In genomic region chr13:99042851-99043250, GRCh38 we compare ENCODE assay signal across 28 cellular contexts.
DNase-seq lines count a peak whose midpoint lies in the region; ATAC-seq, FAIRE-seq and TF ChIP-seq lines count a peak whose summit lies in the region.
"Had no signal": no experiment of that assay in that cellular context is flagged by ENCODE, and none has a peak within 500 bp of the region (broad histone marks: within the 10 kb centered on the region; RNA-seq: fewer than 3 reads in every experiment).

No MANE protein-coding gene starts in this region.

- H3K4me2 ChIP-seq in K562 (ENCODE audit: insufficient read depth, low read length), result no peak overlapping the region
- H3K4me2 ChIP-seq: GM23338, PC-9 had no signal

- no peak for DNase-seq in activated naive CD4-positive, alpha-beta T cell treated with anti-CD3 and anti-CD28 coated beads for 36 hours
- no peak for DNase-seq in H54 (ENCODE audit: insufficient read length, low spot score)
- DNase-seq in K562 (ENCODE audit: extremely low read depth in 1 of 4, low spot score in 3 of 4), result peak in 2 of 4 experiments; percentile 15 to 41
- DNase-seq in aorta, result no peak
- DNase-seq in activated T-helper 1 cell treated with anti-CD3 and anti-CD28 coated beads, Interleukin-12 subunit alpha, Interleukin-12 subunit beta, Interleukin-2, Interleukin-4 antibody, amounts not matched to agents 30 ng/mL and 10 ng/mL and 1 ng/mL, durations not matched to agents 14 hours and 24 hours and 36 hours (ENCODE audit: low spot score), result no peak
- DNase-seq in H7, result no peak
- DNase-seq: activated CD4-positive, CD25-positive, alpha-beta regulatory T cell; activated naive CD4-positive, alpha-beta T cell; activated T-cell treated with anti-CD3 and anti-CD28 coated beads, Interleukin-2, amount 50 U/mL, for 1 hour; amniotic stem cell; effector CD8-positive, alpha-beta T cell; foreskin fibroblast; head of caudate nucleus; left ventricle myocardium superior; NCI-H1092; NCI-H1694 treated with DMSO at 0.1 percent for 48 hours; NCI-H2171 treated with DMSO at 0.1 percent for 48 hours; NCI-H510A treated with DMSO at 0.1 percent for 48 hours; PC-9; SHP77; stomach had no signal

- H3K27me3 ChIP-seq in K562 (ENCODE audit: control insufficient read depth in 2 of 2, insufficient read depth in 2 of 2, low read length in 2 of 2) (no peaks in the 10 kb centered on the region), aorta (ENCODE audit: control insufficient read depth in 1 of 2, insufficient read depth in 2 of 2, low read length in 1 of 2) (no peaks in the 10 kb centered on the region), H7 (ENCODE audit: control insufficient read depth, insufficient read depth, low read length) (no peaks in the 10 kb centered on the region)
- H3K27me3 ChIP-seq: breast epithelium, stomach, tibial nerve had no signal

- H4K20me1 ChIP-seq in K562 (replicated peaks; ENCODE audit: control insufficient read depth, insufficient read depth, low read length), result no peaks in the 10 kb centered on the region

- no peak overlapping the region for H3K4me3 Mint-ChIP-seq in activated naive CD4-positive, alpha-beta T cell treated with anti-CD3 and anti-CD28 coated beads, Interleukin-2, amount 50 U/mL, for 24 hours
- no peak overlapping the region for H3K4me3 Mint-ChIP-seq in activated naive CD4-positive, alpha-beta T cell treated with anti-CD3 and anti-CD28 coated beads for 36 hours
- no peak overlapping the region for H3K4me3 Mint-ChIP-seq in activated T-helper 1 cell treated with anti-CD3 and anti-CD28 coated beads, Interleukin-12 subunit alpha, Interleukin-12 subunit beta, Interleukin-2, Interleukin-4 antibody, amounts not matched to agents 30 ng/mL and 10 ng/mL and 1 ng/mL, durations not matched to agents 14 hours and 24 hours and 36 hours
- H3K4me3 Mint-ChIP-seq: GM23338 had no signal

- H3K9me1 ChIP-seq in K562 (ENCODE audit: control insufficient read depth, insufficient read depth, low read length), result no peaks in the 10 kb centered on the region

- H3K79me2 ChIP-seq in K562 (ENCODE audit: control insufficient read depth, insufficient read depth, low read length), result peaks cover 7% of the 10 kb centered on the region; the same call in 2 of the 3 replicates

- ATAC-seq in K562 (peak; percentile 79), aorta (ENCODE audit: low FRiP score) (peak; percentile 40)
- ATAC-seq: GM23338, left ventricle myocardium superior had no signal

- in situ Hi-C loops in K562 (cut with MboI), result no loop called here

- H3K36me3 ChIP-seq in K562 (ENCODE audit: control insufficient read depth, insufficient read depth, low read length) (no peaks in the 10 kb centered on the region; the same call in 2 of the 3 replicates), aorta (ENCODE audit: control insufficient read depth in 1 of 2, insufficient read depth in 2 of 2, low read length in 1 of 2) (no peaks in the 10 kb centered on the region), H7 (replicated peaks; ENCODE audit: control insufficient read depth, insufficient read depth, low read length) (no peaks in the 10 kb centered on the region)
- H3K36me3 ChIP-seq: breast epithelium, stomach, tibial nerve had no signal

- peaks cover 91% of the 10 kb centered on the region for H3K4me1 Mint-ChIP-seq in activated naive CD4-positive, alpha-beta T cell treated with anti-CD3 and anti-CD28 coated beads, Interleukin-2, amount 50 U/mL, for 24 hours
- H3K4me1 Mint-ChIP-seq in activated naive CD4-positive, alpha-beta T cell treated with anti-CD3 and anti-CD28 coated beads for 36 hours (ENCODE audit: low read depth), result peaks cover 83% of the 10 kb centered on the region
- peaks cover 76% of the 10 kb centered on the region for H3K4me1 Mint-ChIP-seq in activated T-helper 1 cell treated with anti-CD3 and anti-CD28 coated beads, Interleukin-12 subunit alpha, Interleukin-12 subunit beta, Interleukin-2, Interleukin-4 antibody, amounts not matched to agents 30 ng/mL and 10 ng/mL and 1 ng/mL, durations not matched to agents 14 hours and 24 hours and 36 hours (ENCODE audit: low read depth)

- no TSS peak for BruUV-seq in K562 (replicated peaks; lab: Mats Ljungman, UMichigan)

- CTCF ChIA-PET in activated naive CD4-positive, alpha-beta T cell treated with anti-CD3 and anti-CD28 coated beads for 36 hours (lab: Charles Lee), result interaction anchor here (0.6 to 5.0 kb wide), 6 partner anchors 9 to 168 kb away, joined by 3 to 27 read pairs (median 3); no protein-coding TSS in a partner anchor
- CTCF ChIA-PET in K562 (lab: Yijun Ruan, JAX; ENCODE audit: low intra/inter-chr PET ratio), result no interaction called here

- 63% methylated on average over 2 of the region's 2 CpGs for WGBS in K562 (ENCODE audit: insufficient coverage, low coverage, missing lambda C conversion rate)
- WGBS in aorta, 2 donors, result 97 to 98% methylated on average over 2 of the region's 2 CpGs

- no peak overlapping the region for H3K4me3 ChIP-seq in K562
- no peak overlapping the region for H3K4me3 ChIP-seq in aorta (ENCODE audit: low read length in 2 of 2)
- H3K4me3 ChIP-seq in H7 (ENCODE audit: insufficient read depth, low read depth, low read length), result no peak overlapping the region
- H3K4me3 ChIP-seq: breast epithelium, GM23338, PC-9, skin epidermis, stomach, tibial nerve had no signal

- no peaks in the 10 kb centered on the region for H3K36me3 Mint-ChIP-seq in activated naive CD4-positive, alpha-beta T cell treated with anti-CD3 and anti-CD28 coated beads, Interleukin-2, amount 50 U/mL, for 24 hours
- H3K36me3 Mint-ChIP-seq in activated naive CD4-positive, alpha-beta T cell treated with anti-CD3 and anti-CD28 coated beads for 36 hours (ENCODE audit: low read depth), result peaks cover 2% of the 10 kb centered on the region
- H3K36me3 Mint-ChIP-seq in activated T-helper 1 cell treated with anti-CD3 and anti-CD28 coated beads, Interleukin-12 subunit alpha, Interleukin-12 subunit beta, Interleukin-2, Interleukin-4 antibody, amounts not matched to agents 30 ng/mL and 10 ng/mL and 1 ng/mL, durations not matched to agents 14 hours and 24 hours and 36 hours (ENCODE audit: low read depth), result peaks cover 15% of the 10 kb centered on the region

- H3K27ac ChIP-seq in K562 (ENCODE audit: extremely low read depth, low read depth, low read length) (no peak overlapping the region), aorta (ENCODE audit: low read depth in 1 of 2, low read length in 2 of 2) (no peak overlapping the region)
- H3K27ac ChIP-seq: breast epithelium, PC-9, stomach, tibial nerve had no signal

- no peaks in the 10 kb centered on the region for H3K9me3 Mint-ChIP-seq in activated naive CD4-positive, alpha-beta T cell treated with anti-CD3 and anti-CD28 coated beads, Interleukin-2, amount 50 U/mL, for 24 hours
- H3K9me3 Mint-ChIP-seq in activated naive CD4-positive, alpha-beta T cell treated with anti-CD3 and anti-CD28 coated beads for 36 hours, result no peaks in the 10 kb centered on the region
- no peaks in the 10 kb centered on the region for H3K9me3 Mint-ChIP-seq in activated T-helper 1 cell treated with anti-CD3 and anti-CD28 coated beads, Interleukin-12 subunit alpha, Interleukin-12 subunit beta, Interleukin-2, Interleukin-4 antibody, amounts not matched to agents 30 ng/mL and 10 ng/mL and 1 ng/mL, durations not matched to agents 14 hours and 24 hours and 36 hours
- H3K9me3 Mint-ChIP-seq: GM23338 had no signal

- no peak for TF ChIP-seq CTCF in K562 (IDR thresholded peaks at IDR 0.05 in 2 of 3, conservative IDR thresholded peaks at IDR 0.05 in 1 of 3; ENCODE audit: insufficient read depth in 2 of 3, low read depth in 1 of 3, low read length in 3 of 3)

- TF ChIP-seq EP300 in K562 (IDR thresholded peaks at IDR 0.05; ENCODE audit: low read length), result no peak

- no peak overlapping the region for H2AFZ ChIP-seq in K562 (ENCODE audit: low read depth, low read length)
- H2AFZ ChIP-seq: GM23338, PC-9 had no signal

- no peak for TF ChIP-seq POLR2A in H54 (IDR thresholded peaks at IDR 0.05; ENCODE audit: low read depth, low read length)
- no peak for TF ChIP-seq POLR2A in K562 (conservative IDR thresholded peaks at IDR 0.05)

- FAIRE-seq in H54 (lab: Jason Lieb, UNC) (peak; percentile 50), K562 (lab: Jason Lieb, UNC) (peak; percentile 58)
- FAIRE-seq: D721Med, GM12892 had no signal

- no peaks in the 10 kb centered on the region for H3K9me3 ChIP-seq in K562 (replicated peaks; ENCODE audit: control insufficient read depth, insufficient read depth, low read depth, low read length)
- no peaks in the 10 kb centered on the region for H3K9me3 ChIP-seq in aorta (ENCODE audit: control insufficient read depth, low read length)
- H3K9me3 ChIP-seq: breast epithelium, stomach, tibial nerve had no signal

- intact Hi-C loops in activated naive CD4-positive, alpha-beta T cell treated with anti-CD3 and anti-CD28 coated beads for 36 hours (cut with micrococcal nuclease), result no loop called here
- intact Hi-C loops in K562 (cut with micrococcal nuclease), result no loop called here
- intact Hi-C loops in aorta (cut with DNase I), result no loop called here
- intact Hi-C loops in activated T-helper 1 cell treated with anti-CD3 and anti-CD28 coated beads, Interleukin-12 subunit alpha, Interleukin-12 subunit beta, Interleukin-2, Interleukin-4 antibody, amounts not matched to agents 30 ng/mL and 10 ng/mL and 1 ng/mL, durations not matched to agents 14 hours and 24 hours and 36 hours (cut with micrococcal nuclease), result loop anchor here (1.0 kb wide), 1 partner anchor 8 kb away; no protein-coding TSS in a partner anchor

- H3K4me1 ChIP-seq in K562 (replicated peaks in 1 of 2; ENCODE audit: control insufficient read depth in 2 of 2, insufficient read depth in 2 of 2, low read length in 2 of 2), result peaks cover under 1 to 30% of the 10 kb centered on the region in 2 experiments; a peak in 3 of 5 replicates
- peaks cover 0 to 4% of the 10 kb centered on the region in 2 donors for H3K4me1 ChIP-seq in aorta (ENCODE audit: control insufficient read depth in 1 of 2, insufficient read depth in 2 of 2, low read length in 2 of 2)

- H3K27me3 Mint-ChIP-seq in activated naive CD4-positive, alpha-beta T cell treated with anti-CD3 and anti-CD28 coated beads, Interleukin-2, amount 50 U/mL, for 24 hours, result no peaks in the 10 kb centered on the region
- no peaks in the 10 kb centered on the region for H3K27me3 Mint-ChIP-seq in activated naive CD4-positive, alpha-beta T cell treated with anti-CD3 and anti-CD28 coated beads for 36 hours (ENCODE audit: low read depth)
- peaks cover 2% of the 10 kb centered on the region for H3K27me3 Mint-ChIP-seq in activated T-helper 1 cell treated with anti-CD3 and anti-CD28 coated beads, Interleukin-12 subunit alpha, Interleukin-12 subunit beta, Interleukin-2, Interleukin-4 antibody, amounts not matched to agents 30 ng/mL and 10 ng/mL and 1 ng/mL, durations not matched to agents 14 hours and 24 hours and 36 hours (ENCODE audit: insufficient read depth)

- no peak for TF ChIP-seq RAD21 in K562 (CRISPR knock-in tag; conservative IDR thresholded peaks at IDR 0.05 in 1 of 2, IDR thresholded peaks at IDR 0.05 in 1 of 2)

- POLR2A ChIA-PET in K562 (lab: Yijun Ruan, JAX), result interaction anchor here (0.6 to 1.1 kb wide), 2 partner anchors 14 to 220 kb away, joined by 3 to 4 read pairs; no protein-coding TSS in a partner anchor

- peak overlapping the region; percentile 92 for H3K27ac Mint-ChIP-seq in activated naive CD4-positive, alpha-beta T cell treated with anti-CD3 and anti-CD28 coated beads, Interleukin-2, amount 50 U/mL, for 24 hours
- H3K27ac Mint-ChIP-seq in activated naive CD4-positive, alpha-beta T cell treated with anti-CD3 and anti-CD28 coated beads for 36 hours, result no peak overlapping the region
- H3K27ac Mint-ChIP-seq in activated T-helper 1 cell treated with anti-CD3 and anti-CD28 coated beads, Interleukin-12 subunit alpha, Interleukin-12 subunit beta, Interleukin-2, Interleukin-4 antibody, amounts not matched to agents 30 ng/mL and 10 ng/mL and 1 ng/mL, durations not matched to agents 14 hours and 24 hours and 36 hours, result no peak overlapping the region
- H3K27ac Mint-ChIP-seq: GM23338 had no signal

- H3K9ac ChIP-seq in K562 (ENCODE audit: insufficient read depth in 1 of 2, low read depth in 2 of 2, low read length in 2 of 2), result no peak overlapping the region; a peak in 2 of 4 replicates
